ENCODE assay signal across 11 cellular contexts in genomic region chr3:133568294-133569014, GRCh38. TPM values are rescaled to one million over a fixed set of nuclear protein-coding genes. Genes with fewer than 3 reads are reported as not detected.
DNase-seq lines count a peak whose midpoint lies in the region; ATAC-seq, FAIRE-seq and TF ChIP-seq lines count a peak whose summit lies in the region.
"Had no signal": no experiment of that assay in that cellular context is flagged by ENCODE, and none has a peak within 500 bp of the region (broad histone marks: within the 10 kb centered on the region; RNA-seq: fewer than 3 reads in every experiment).

No MANE protein-coding gene starts in this region.

- H3K27me3 Mint-ChIP-seq in activated naive CD4-positive, alpha-beta T cell treated with anti-CD3 and anti-CD28 coated beads for 36 hours (ENCODE audit: low read depth), result no peaks in the 10 kb centered on the region
- H3K27me3 Mint-ChIP-seq: activated naive CD8-positive, alpha-beta T cell treated with anti-CD3 and anti-CD28 coated beads, Interleukin-2, amount 10 ng/mL, durations not matched to agents 7 days and 5 days had no signal

- peak; percentile 99 for FAIRE-seq in RCC 7860 (lab: Jason Lieb, UNC)

- no peak overlapping the region for H3K4me3 ChIP-seq in epithelial cell of proximal tubule (ENCODE audit: low read depth, low read length)

- ATAC-seq in GM19467 (IDR thresholded peaks at IDR 0.05; ENCODE audit: unreplicated experiment) (no peak), GM19328 (IDR thresholded peaks at IDR 0.05; ENCODE audit: unreplicated experiment) (no peak)
- ATAC-seq: right cardiac atrium had no signal

- H3K9me3 Mint-ChIP-seq in activated naive CD4-positive, alpha-beta T cell treated with anti-CD3 and anti-CD28 coated beads for 36 hours, result no peaks in the 10 kb centered on the region
- H3K9me3 Mint-ChIP-seq: activated naive CD8-positive, alpha-beta T cell treated with anti-CD3 and anti-CD28 coated beads, Interleukin-2, amount 10 ng/mL, durations not matched to agents 7 days and 5 days had no signal

- DNase-seq in Daoy (ENCODE audit: low read depth), result peak; percentile 87
- DNase-seq in RCC 7860 (ENCODE audit: low spot score), result peak; percentile 100
- peak; percentile 98 for DNase-seq in epithelial cell of proximal tubule (ENCODE audit: low read depth)
- DNase-seq in non-pigmented ciliary epithelial cell (ENCODE audit: low read depth), result peak; percentile 79
- no peak for DNase-seq in activated effector memory CD4-positive, alpha-beta T cell treated with Interleukin-2 at 50 U/mL for 16 hours
- DNase-seq in activated naive CD4-positive, alpha-beta T cell treated with anti-CD3 and anti-CD28 coated beads for 36 hours, result no peak
- DNase-seq: activated CD4-positive, alpha-beta T cell treated with anti-CD3 and anti-CD28 coated beads for 48 hours; activated naive CD8-positive, alpha-beta T cell treated with anti-CD3 and anti-CD28 coated beads, Interleukin-2, amount 10 ng/mL, durations not matched to agents 7 days and 5 days; right cardiac atrium had no signal

- no peak overlapping the region for H3K27ac Mint-ChIP-seq in activated naive CD4-positive, alpha-beta T cell treated with anti-CD3 and anti-CD28 coated beads for 36 hours
- H3K27ac Mint-ChIP-seq: activated naive CD8-positive, alpha-beta T cell treated with anti-CD3 and anti-CD28 coated beads, Interleukin-2, amount 10 ng/mL, durations not matched to agents 7 days and 5 days had no signal

- peaks cover 20% of the 10 kb centered on the region for H3K4me1 Mint-ChIP-seq in activated naive CD4-positive, alpha-beta T cell treated with anti-CD3 and anti-CD28 coated beads for 36 hours (ENCODE audit: low read depth)

- CTCF ChIA-PET in activated naive CD4-positive, alpha-beta T cell treated with anti-CD3 and anti-CD28 coated beads for 36 hours (lab: Charles Lee), result interaction anchor here (0.5 to 3.0 kb wide), 2 partner anchors 17 to 79 kb away, joined by 3 to 19 read pairs; no protein-coding TSS in a partner anchor

- no peak for TF ChIP-seq CTCF in epithelial cell of proximal tubule (conservative IDR thresholded peaks at IDR 0.05; ENCODE audit: low read depth, low read length)

- H3K4me3 Mint-ChIP-seq in activated naive CD4-positive, alpha-beta T cell treated with anti-CD3 and anti-CD28 coated beads for 36 hours, result no peak overlapping the region
- H3K4me3 Mint-ChIP-seq: activated naive CD8-positive, alpha-beta T cell treated with anti-CD3 and anti-CD28 coated beads, Interleukin-2, amount 10 ng/mL, durations not matched to agents 7 days and 5 days had no signal

- intact Hi-C loops in activated naive CD4-positive, alpha-beta T cell treated with anti-CD3 and anti-CD28 coated beads for 36 hours (cut with micrococcal nuclease), result no loop called here

- H3K36me3 Mint-ChIP-seq in activated naive CD4-positive, alpha-beta T cell treated with anti-CD3 and anti-CD28 coated beads for 36 hours (ENCODE audit: low read depth), result no peaks in the 10 kb centered on the region
- H3K36me3 Mint-ChIP-seq: activated naive CD8-positive, alpha-beta T cell treated with anti-CD3 and anti-CD28 coated beads, Interleukin-2, amount 10 ng/mL, durations not matched to agents 7 days and 5 days had no signal

RNA-seq across cellular contexts. Expression of gene CDV3, which starts 5.0 kb away (rescaled TPM):
- 196 and 211 TPM in 2 replicates for total RNA-seq in Daoy (2014; rRNA removed; shearing (Covaris generic))
- 163 and 225 TPM in 2 replicates for total RNA-seq in epithelial cell of proximal tubule
- total RNA-seq in activated naive CD4-positive, alpha-beta T cell treated with anti-CD3 and anti-CD28 coated beads for 36 hours, result 100 to 1,000 TPM; 170 to 181 TPM

Comparison
In these comparisons a context has a peak if more than half of its experiments do, and no peak if none do; other contexts are left out.
1. DNase-seq: peak in Daoy (single experiment), RCC 7860 (single experiment), epithelial cell of proximal tubule (single experiment) and non-pigmented ciliary epithelial cell (single experiment); none in activated effector memory CD4-positive, alpha-beta T cell treated with Interleukin-2 at 50 U/mL for 16 hours (single experiment) and activated naive CD4-positive, alpha-beta T cell treated with anti-CD3 and anti-CD28 coated beads for 36 hours (single experiment).